In genomic region chr4:185634066-185634652, GRCh38 we compare ENCODE assay signal across 8 cellular contexts.
DNase-seq lines count a peak whose midpoint lies in the region; ATAC-seq and TF ChIP-seq lines count a peak whose summit lies in the region.

No MANE protein-coding gene starts in this region.

- H3K4me3 ChIP-seq in astrocyte of the spinal cord (ENCODE audit: low read depth, low read length) (no peak overlapping the region), ovary (no peak overlapping the region)

- peak; percentile 70 for TF ChIP-seq CTCF in CD14-positive monocyte (IDR thresholded peaks at IDR 0.05)
- TF ChIP-seq CTCF in astrocyte of the spinal cord (IDR thresholded peaks at IDR 0.05; ENCODE audit: low read depth, low read length), result peak; percentile 32
- no peak for TF ChIP-seq CTCF in ovary (IDR thresholded peaks at IDR 0.05)

- peaks cover 24 to 34% (median 26%) of the 10 kb centered on the region in 3 donors for H3K27me3 Mint-ChIP-seq in CD14-positive monocyte (ENCODE audit: low read depth in 3 of 3)
- peaks cover 30 to 32% of the 10 kb centered on the region in 2 donors for H3K27me3 Mint-ChIP-seq in stimulated activated naive B cell treated with anti-CD40 and anti-IgM and Interleukin-4, amounts not matched to agents 10 μg/mL and 1 μg/mL and 100 μg/mL, for 72 hours

- no peak for TF ChIP-seq POLR2A in ovary (IDR thresholded peaks at IDR 0.05)

- H3K4me1 Mint-ChIP-seq in CD14-positive monocyte, result no peaks in the 10 kb centered on the region
- peaks cover 5 to 7% of the 10 kb centered on the region in 2 donors for H3K4me1 Mint-ChIP-seq in stimulated activated naive B cell treated with anti-CD40 and anti-IgM and Interleukin-4, amounts not matched to agents 10 μg/mL and 1 μg/mL and 100 μg/mL, for 72 hours

- H3K9me3 ChIP-seq in ovary, result no peaks in the 10 kb centered on the region

- no peak overlapping the region for H3K27ac ChIP-seq in ovary

- peaks cover 0 to 2% (median 0%) of the 10 kb centered on the region in 7 donors for H3K9me3 Mint-ChIP-seq in CD14-positive monocyte
- no peaks in the 10 kb centered on the region for H3K9me3 Mint-ChIP-seq in stimulated activated naive B cell treated with anti-CD40 and anti-IgM and Interleukin-4, amounts not matched to agents 10 μg/mL and 1 μg/mL and 100 μg/mL, for 72 hours

- no peaks in the 10 kb centered on the region for H3K27me3 ChIP-seq in ovary

- 63 to 72% (median 71%) methylated on average over 3 of the region's 3 CpGs for WGBS in ovary, 3 donors

- H3K4me1 ChIP-seq in ovary (ENCODE audit: insufficient read depth), result no peaks in the 10 kb centered on the region

- no peak overlapping the region for H3K4me3 Mint-ChIP-seq in CD14-positive monocyte
- no peak overlapping the region for H3K4me3 Mint-ChIP-seq in stimulated activated naive B cell treated with anti-CD40 and anti-IgM and Interleukin-4, amounts not matched to agents 10 μg/mL and 1 μg/mL and 100 μg/mL, for 72 hours

- TF ChIP-seq EP300 in ovary (IDR thresholded peaks at IDR 0.05), result no peak

- in situ Hi-C loops in astrocyte of the spinal cord (cut with HindIII; ENCODE audit: low sequenced_read_pairs), result no loop called here

- ATAC-seq in HG03571 (IDR thresholded peaks at IDR 0.05; ENCODE audit: unreplicated experiment) (no peak), GM18520 (IDR thresholded peaks at IDR 0.05; ENCODE audit: unreplicated experiment) (no peak)
- ATAC-seq in stimulated activated naive B cell treated with anti-CD40 and anti-IgM and Interleukin-4, amounts not matched to agents 10 μg/mL and 1 μg/mL and 100 μg/mL, for 72 hours (replicated peaks), result no peak

- DNase-seq in CD14-positive monocyte (ENCODE audit: low spot score) (no peak), HT-29 (ENCODE audit: low spot score) (peak; percentile 38), astrocyte of the spinal cord (ENCODE audit: low read depth, low spot score) (no peak), lung microvascular endothelial cell (ENCODE audit: low read depth in 2 of 2) (peak; percentile 10 to 12), ovary (no peak)
- DNase-seq in stimulated activated naive B cell treated with anti-CD40 and anti-IgM and Interleukin-4, amounts not matched to agents 10 μg/mL and 1 μg/mL and 100 μg/mL, for 72 hours, result no peak

- no peaks in the 10 kb centered on the region for H3K36me3 Mint-ChIP-seq in CD14-positive monocyte
- H3K36me3 Mint-ChIP-seq in stimulated activated naive B cell treated with anti-CD40 and anti-IgM and Interleukin-4, amounts not matched to agents 10 μg/mL and 1 μg/mL and 100 μg/mL, for 72 hours, result no peaks in the 10 kb centered on the region

- no peak overlapping the region for H3K27ac Mint-ChIP-seq in CD14-positive monocyte
- no peak overlapping the region for H3K27ac Mint-ChIP-seq in stimulated activated naive B cell treated with anti-CD40 and anti-IgM and Interleukin-4, amounts not matched to agents 10 μg/mL and 1 μg/mL and 100 μg/mL, for 72 hours

- no peaks in the 10 kb centered on the region for H3K36me3 ChIP-seq in ovary

- intact Hi-C loops in CD14-positive monocyte (cut with micrococcal nuclease), result no loop called here
- intact Hi-C loops in ovary (cut with DNase I), result loop anchor here in 1 of 4 donors (10.0 kb wide), 1 partner anchor 391 kb away; no protein-coding TSS in a partner anchor

Comparison
In these comparisons a context has a peak if more than half of its experiments do, and no peak if none do; other contexts are left out.
1. DNase-seq: peak in HT-29 (single experiment) and lung microvascular endothelial cell (2 of 2); none in CD14-positive monocyte (single experiment), astrocyte of the spinal cord (single experiment), ovary (0 of 5) and stimulated activated naive B cell treated with anti-CD40 and anti-IgM and Interleukin-4, amounts not matched to agents 10 μg/mL and 1 μg/mL and 100 μg/mL, for 72 hours (single experiment).
2. CTCF ChIP-seq: peak in CD14-positive monocyte (single experiment) and astrocyte of the spinal cord (single experiment); none in ovary (0 of 3).